Comparison of ENCODE assay signal across 15 cellular contexts in the genomic region with DNA sequence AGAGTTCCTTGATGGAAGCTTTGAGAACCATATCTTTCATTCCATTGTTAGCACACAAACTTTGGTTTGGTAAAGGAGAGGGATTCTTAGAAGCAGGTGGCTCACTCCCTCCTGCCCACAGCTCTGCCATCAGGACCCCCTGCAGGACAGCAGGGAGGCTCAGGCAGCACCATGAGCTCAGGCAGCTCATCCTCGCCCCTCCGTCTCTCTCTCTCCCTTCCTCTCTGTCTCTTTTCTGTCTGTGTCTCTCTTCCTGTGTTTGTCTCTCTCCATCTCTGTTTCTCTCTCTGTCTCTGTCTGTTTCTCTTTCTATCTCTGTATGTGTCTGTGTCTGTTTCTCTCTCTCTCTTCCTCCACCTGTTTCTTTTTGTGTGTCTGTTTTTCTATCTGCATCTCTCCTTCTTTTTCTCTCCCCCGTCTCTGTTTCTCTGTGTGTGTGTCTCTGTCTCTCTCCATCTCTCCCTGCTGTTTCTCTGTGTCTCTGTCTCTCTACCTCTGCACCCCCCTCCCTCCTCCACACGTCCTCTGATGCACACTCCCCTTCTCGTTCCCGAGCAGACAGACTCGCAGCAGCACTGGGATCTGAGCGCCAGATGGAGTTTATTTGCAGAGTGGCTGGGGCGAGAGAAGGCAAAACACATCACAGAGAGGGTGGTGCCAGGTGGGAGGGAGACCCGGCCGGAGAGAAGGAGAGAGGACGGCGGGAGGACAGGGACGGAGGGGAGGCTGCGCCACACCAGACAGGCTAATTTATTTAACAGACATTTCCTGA. TPM values are rescaled to one million over a fixed set of nuclear protein-coding genes. Genes with fewer than 3 reads are reported as not detected.
DNase-seq lines count a peak whose midpoint lies in the region; ATAC-seq, FAIRE-seq and TF ChIP-seq lines count a peak whose summit lies in the region.
"Had no signal": no experiment of that assay in that cellular context is flagged by ENCODE, and none has a peak within 500 bp of the region (broad histone marks: within the 10 kb centered on the region; RNA-seq: fewer than 3 reads in every experiment).

No MANE protein-coding gene starts in this region.

- peaks cover 0 to 31% of the 10 kb centered on the region in 2 experiments; a peak in 3 of 5 replicates for H3K4me1 ChIP-seq in K562 (replicated peaks in 1 of 2; ENCODE audit: control insufficient read depth in 2 of 2, insufficient read depth in 2 of 2, low read length in 2 of 2)

- no peaks in the 10 kb centered on the region for H4K20me1 ChIP-seq in K562 (replicated peaks; ENCODE audit: control insufficient read depth, insufficient read depth, low read length)

- H3K36me3 ChIP-seq in K562 (ENCODE audit: control insufficient read depth, insufficient read depth, low read length), result no peaks in the 10 kb centered on the region
- H3K36me3 ChIP-seq: tibial nerve had no signal

- no peak for TF ChIP-seq CTCF in K562 (IDR thresholded peaks at IDR 0.05 in 2 of 3, conservative IDR thresholded peaks at IDR 0.05 in 1 of 3; ENCODE audit: insufficient read depth in 2 of 3, low read depth in 1 of 3, low read length in 3 of 3)

- no peak for TF ChIP-seq POLR2A in K562 (conservative IDR thresholded peaks at IDR 0.05)

- no peak overlapping the region for H2AFZ ChIP-seq in K562 (ENCODE audit: low read depth, low read length)

- DNase-seq in NCI-H526 (lab: John Stamatoyannopoulos, UW) (peak; percentile 34 to 37), NCI-H526 treated with DMSO at 0.1 percent for 48 hours (lab: John Stamatoyannopoulos, UW) (no peak), NCI-H446 (lab: John Stamatoyannopoulos, UW) (peak; percentile 37 to 81), K562 (ENCODE audit: extremely low read depth in 1 of 4, low spot score in 3 of 4) (no peak), retina (peak; percentile 15), mucosa of gallbladder (ENCODE audit: low spot score) (no peak), MV-4-11 (lab: John Stamatoyannopoulos, UW) (no peak), NCI-H1048 (lab: John Stamatoyannopoulos, UW) (no peak)
- DNase-seq: ACHN; activated CD4-positive, alpha-beta T cell treated with anti-CD3 and anti-CD28 coated beads for 48 hours; activated gamma-delta T cell treated with Interleukin-2 at 50 U/mL for 16 hours; naive B cell; NCI-H1105 treated with DMSO at 0.1 percent for 48 hours had no signal

- H3K79me2 ChIP-seq in K562 (ENCODE audit: control insufficient read depth, insufficient read depth, low read length), result no peaks in the 10 kb centered on the region

- H3K27me3 ChIP-seq in K562 (ENCODE audit: control insufficient read depth in 2 of 2, insufficient read depth in 2 of 2, low read length in 2 of 2), result no peaks in the 10 kb centered on the region; a peak in 2 of 5 replicates

- no peak for TF ChIP-seq RAD21 in K562 (CRISPR knock-in tag; conservative IDR thresholded peaks at IDR 0.05 in 1 of 2, IDR thresholded peaks at IDR 0.05 in 1 of 2)

- no peaks in the 10 kb centered on the region for H3K9me1 ChIP-seq in K562 (ENCODE audit: control insufficient read depth, insufficient read depth, low read length)

- no peak overlapping the region for H3K27ac ChIP-seq in K562 (ENCODE audit: extremely low read depth, low read depth, low read length)
- H3K27ac ChIP-seq: tibial nerve had no signal

- no peak for TF ChIP-seq EP300 in K562 (IDR thresholded peaks at IDR 0.05; ENCODE audit: low read length)

- peaks cover 12% of the 10 kb centered on the region for H3K9me3 ChIP-seq in K562 (replicated peaks; ENCODE audit: control insufficient read depth, insufficient read depth, low read depth, low read length)
- H3K9me3 ChIP-seq: tibial nerve had no signal

- FAIRE-seq in K562 (lab: Jason Lieb, UNC), result no peak
- FAIRE-seq: islet of Langerhans had no signal

- 28% methylated on average over 8 of the region's 15 CpGs for WGBS in K562 (ENCODE audit: insufficient coverage, low coverage, missing lambda C conversion rate)

- no peak for ATAC-seq in K562

- no peak overlapping the region for H3K4me2 ChIP-seq in K562 (ENCODE audit: insufficient read depth, low read length)

- in situ Hi-C loops in K562 (cut with MboI), result no loop called here

- intact Hi-C loops in K562 (cut with micrococcal nuclease), result no loop called here

- BruUV-seq in K562 (replicated peaks; lab: Mats Ljungman, UMichigan), result no TSS peak

- CTCF ChIA-PET in K562 (lab: Yijun Ruan, JAX; ENCODE audit: low intra/inter-chr PET ratio), result no interaction called here

- no peak overlapping the region for H3K4me3 ChIP-seq in K562
- H3K4me3 ChIP-seq: tibial nerve had no signal

- POLR2A ChIA-PET in K562 (lab: Yijun Ruan, JAX), result no interaction called here

- H3K9ac ChIP-seq in K562 (ENCODE audit: insufficient read depth in 1 of 2, low read depth in 2 of 2, low read length in 2 of 2), result no peak overlapping the region

RNA-seq across cellular contexts. Expression of gene SBK2, which starts 8.7 kb away (rescaled TPM):
- not detected in 2 replicates for total RNA-seq in K562 (2011; cell fraction: chromatin; rRNA removed; ENCODE audit: low replicate concordance)
- total RNA-seq in K562 (2011; cell fraction: nucleolus; rRNA removed), result not detected in 2 replicates
- total RNA-seq in K562 (2011; cell fraction: nucleoplasm; rRNA removed), result not detected in 2 replicates
- total RNA-seq in K562 (2014; rRNA removed) (not detected in 2 replicates), K562 (2014; rRNA removed; fragmentation: Illumina TruSeq; extraction: Trizol) (not detected in 2 replicates), K562 (2015; rRNA removed; fragmentation: Illumina TruSeq; extraction: Trizol) (not detected in 2 replicates), K562 (2021) (not detected in 2 replicates), mucosa of gallbladder (not detected)
- polyA plus RNA-seq in K562 (2011; rRNA removed) (not detected in 2 replicates), K562 (2014; fragmentation: Illumina TruSeq; extraction: Trizol) (not detected in 2 replicates), K562 (2014; fragmentation: Nextera tagmentation; extraction: Ambion mirVana) (not detected), K562 (2014; rRNA removed) (not detected in 2 replicates)
- 0.09 TPM in 1 of 2 replicates, not detected in the other for polyA plus RNA-seq in K562 (2011; cell fraction: cytosol; rRNA removed)
- polyA plus RNA-seq in K562 (2011; cell fraction: nucleus; rRNA removed), result 0.17 TPM in 1 of 2 replicates, not detected in the other
- not detected in 2 replicates for polyA plus RNA-seq in K562 (2012)
- polyA minus RNA-seq in K562 (2011; rRNA and poly(A)+ RNA removed), result not detected in 2 replicates
- not detected in 2 replicates for polyA minus RNA-seq in K562 (2011; cell fraction: cytosol; rRNA and poly(A)+ RNA removed)
- not detected in 2 replicates for polyA minus RNA-seq in K562 (2011; cell fraction: nucleus; rRNA and poly(A)+ RNA removed)
- total RNA-seq: tibial nerve had no signal

RNA-seq across cellular contexts. Expression of gene SBK3, which starts 17.1 kb away (rescaled TPM):
- 1.1 TPM in 1 of 2 replicates, not detected in the other for total RNA-seq in K562 (2011; cell fraction: chromatin; rRNA removed; ENCODE audit: low replicate concordance)
- 0.50 TPM in 1 of 2 replicates, not detected in the other for total RNA-seq in K562 (2011; cell fraction: nucleolus; rRNA removed)
- 0.44 TPM in 1 of 2 replicates, not detected in the other for total RNA-seq in K562 (2011; cell fraction: nucleoplasm; rRNA removed)
- total RNA-seq in K562 (2014; rRNA removed), result not detected in 2 replicates
- not detected in 2 replicates for total RNA-seq in K562 (2014; rRNA removed; fragmentation: Illumina TruSeq; extraction: Trizol)
- not detected in 2 replicates for total RNA-seq in K562 (2015; rRNA removed; fragmentation: Illumina TruSeq; extraction: Trizol)
- 0.13 TPM in 1 of 2 replicates, not detected in the other for total RNA-seq in K562 (2021)
- polyA plus RNA-seq in K562 (2011; rRNA removed), result 0.20 and 0.43 TPM in 2 replicates
- polyA plus RNA-seq in K562 (2011; cell fraction: cytosol; rRNA removed), result 0.19 and 3.0 TPM in 2 replicates
- polyA plus RNA-seq in K562 (2011; cell fraction: nucleus; rRNA removed), result 2.0 TPM in 1 of 2 replicates, not detected in the other
- 0.23 and 0.43 TPM in 2 replicates for polyA plus RNA-seq in K562 (2012)
- 0.12 TPM in 1 of 2 replicates, not detected in the other for polyA plus RNA-seq in K562 (2014; fragmentation: Illumina TruSeq; extraction: Trizol)
- not detected for polyA plus RNA-seq in K562 (2014; fragmentation: Nextera tagmentation; extraction: Ambion mirVana)
- 0.11 TPM in 1 of 2 replicates, not detected in the other for polyA plus RNA-seq in K562 (2014; rRNA removed)
- 0.14 TPM in 1 of 2 replicates, not detected in the other for polyA minus RNA-seq in K562 (2011; rRNA and poly(A)+ RNA removed)
- 1.7 TPM in 1 of 2 replicates, not detected in the other for polyA minus RNA-seq in K562 (2011; cell fraction: cytosol; rRNA and poly(A)+ RNA removed)
- 1.2 TPM in 1 of 2 replicates, not detected in the other for polyA minus RNA-seq in K562 (2011; cell fraction: nucleus; rRNA and poly(A)+ RNA removed)
- 0.20 TPM for total RNA-seq in mucosa of gallbladder

RNA-seq across cellular contexts. Expression of gene SSC5D, which starts 40.0 kb away (rescaled TPM):
- 2.5 and 3.9 TPM in 2 replicates for total RNA-seq in K562 (2011; cell fraction: chromatin; rRNA removed; ENCODE audit: low replicate concordance)
- 2.4 and 3.2 TPM in 2 replicates for total RNA-seq in K562 (2011; cell fraction: nucleolus; rRNA removed)
- 1.5 and 4.6 TPM in 2 replicates for total RNA-seq in K562 (2011; cell fraction: nucleoplasm; rRNA removed)
- 0.14 and 0.20 TPM in 2 replicates for total RNA-seq in K562 (2014; rRNA removed)
- 0.03 and 0.04 TPM in 2 replicates for total RNA-seq in K562 (2014; rRNA removed; fragmentation: Illumina TruSeq; extraction: Trizol)
- 0.15 and 0.18 TPM in 2 replicates for total RNA-seq in K562 (2015; rRNA removed; fragmentation: Illumina TruSeq; extraction: Trizol)
- total RNA-seq in K562 (2021), result 0.67 and 0.71 TPM in 2 replicates
- polyA plus RNA-seq in K562 (2011; rRNA removed), result 0.07 and 0.12 TPM in 2 replicates
- 0.01 and 0.09 TPM in 2 replicates for polyA plus RNA-seq in K562 (2011; cell fraction: cytosol; rRNA removed)
- 0.63 and 1.4 TPM in 2 replicates for polyA plus RNA-seq in K562 (2011; cell fraction: nucleus; rRNA removed)
- polyA plus RNA-seq in K562 (2012), result 0.61 and 1.6 TPM in 2 replicates
- 0.19 TPM in 2 replicates for polyA plus RNA-seq in K562 (2014; fragmentation: Illumina TruSeq; extraction: Trizol)
- polyA plus RNA-seq in K562 (2014; fragmentation: Nextera tagmentation; extraction: Ambion mirVana), result not detected
- 0.08 and 0.09 TPM in 2 replicates for polyA plus RNA-seq in K562 (2014; rRNA removed)
- 0.09 and 0.14 TPM in 2 replicates for polyA minus RNA-seq in K562 (2011; rRNA and poly(A)+ RNA removed)
- 3.6 TPM in 1 of 2 replicates, not detected in the other for polyA minus RNA-seq in K562 (2011; cell fraction: cytosol; rRNA and poly(A)+ RNA removed)
- 0.94 and 1.00 TPM in 2 replicates for polyA minus RNA-seq in K562 (2011; cell fraction: nucleus; rRNA and poly(A)+ RNA removed)
- total RNA-seq in mucosa of gallbladder, result 49.7 TPM

RNA-seq across cellular contexts. Expression of gene NAT14, which starts 43.2 kb away (rescaled TPM):
- 27.4 and 88.5 TPM in 2 replicates for total RNA-seq in K562 (2011; cell fraction: chromatin; rRNA removed; ENCODE audit: low replicate concordance)
- 74.0 and 77.5 TPM in 2 replicates for total RNA-seq in K562 (2011; cell fraction: nucleolus; rRNA removed)
- 51.5 and 61.8 TPM in 2 replicates for total RNA-seq in K562 (2011; cell fraction: nucleoplasm; rRNA removed)
- 43.8 and 46.5 TPM in 2 replicates for total RNA-seq in K562 (2014; rRNA removed)
- total RNA-seq in K562 (2014; rRNA removed; fragmentation: Illumina TruSeq; extraction: Trizol), result 14.4 and 21.6 TPM in 2 replicates
- total RNA-seq in K562 (2015; rRNA removed; fragmentation: Illumina TruSeq; extraction: Trizol), result 25.3 and 25.7 TPM in 2 replicates
- 70.6 and 77.0 TPM in 2 replicates for total RNA-seq in K562 (2021)
- 30.3 and 44.3 TPM in 2 replicates for polyA plus RNA-seq in K562 (2011; rRNA removed)
- 45.6 and 55.9 TPM in 2 replicates for polyA plus RNA-seq in K562 (2011; cell fraction: cytosol; rRNA removed)
- 148 and 191 TPM in 2 replicates for polyA plus RNA-seq in K562 (2011; cell fraction: nucleus; rRNA removed)
- 56.6 and 78.2 TPM in 2 replicates for polyA plus RNA-seq in K562 (2012)
- 26.7 and 33.2 TPM in 2 replicates for polyA plus RNA-seq in K562 (2014; fragmentation: Illumina TruSeq; extraction: Trizol)
- 1 to 10 TPM; 2.4 to 4.6 TPM for polyA plus RNA-seq in K562 (2014; fragmentation: Nextera tagmentation; extraction: Ambion mirVana)
- 61.7 and 62.8 TPM in 2 replicates for polyA plus RNA-seq in K562 (2014; rRNA removed)
- 4.2 and 4.8 TPM in 2 replicates for polyA minus RNA-seq in K562 (2011; rRNA and poly(A)+ RNA removed)
- polyA minus RNA-seq in K562 (2011; cell fraction: cytosol; rRNA and poly(A)+ RNA removed), result 11.3 and 12.9 TPM in 2 replicates
- 12.3 and 16.9 TPM in 2 replicates for polyA minus RNA-seq in K562 (2011; cell fraction: nucleus; rRNA and poly(A)+ RNA removed)
- 23.1 TPM for total RNA-seq in mucosa of gallbladder

RNA-seq across cellular contexts. Expression of gene ZNF628, which starts 51.8 kb away (rescaled TPM):
- 2.3 and 4.5 TPM in 2 replicates for total RNA-seq in K562 (2011; cell fraction: chromatin; rRNA removed; ENCODE audit: low replicate concordance)
- 5.5 and 6.2 TPM in 2 replicates for total RNA-seq in K562 (2011; cell fraction: nucleolus; rRNA removed)
- total RNA-seq in K562 (2011; cell fraction: nucleoplasm; rRNA removed), result 2.3 and 2.4 TPM in 2 replicates
- total RNA-seq in K562 (2014; rRNA removed), result 3.7 and 5.7 TPM in 2 replicates
- not detected in 2 replicates for total RNA-seq in K562 (2014; rRNA removed; fragmentation: Illumina TruSeq; extraction: Trizol)
- 0.76 and 1.5 TPM in 2 replicates for total RNA-seq in K562 (2015; rRNA removed; fragmentation: Illumina TruSeq; extraction: Trizol)
- total RNA-seq in K562 (2021), result 12.9 and 13.6 TPM in 2 replicates
- polyA plus RNA-seq in K562 (2011; rRNA removed), result 0.18 and 0.37 TPM in 2 replicates
- 0.28 and 1.3 TPM in 2 replicates for polyA plus RNA-seq in K562 (2011; cell fraction: cytosol; rRNA removed)
- 1.6 and 3.0 TPM in 2 replicates for polyA plus RNA-seq in K562 (2011; cell fraction: nucleus; rRNA removed)
- polyA plus RNA-seq in K562 (2012), result 6.5 and 9.2 TPM in 2 replicates
- polyA plus RNA-seq in K562 (2014; fragmentation: Illumina TruSeq; extraction: Trizol), result 0.13 and 1.1 TPM in 2 replicates
- polyA plus RNA-seq in K562 (2014; fragmentation: Nextera tagmentation; extraction: Ambion mirVana), result not detected
- 3.7 and 6.4 TPM in 2 replicates for polyA plus RNA-seq in K562 (2014; rRNA removed)
- 0.18 and 0.21 TPM in 2 replicates for polyA minus RNA-seq in K562 (2011; rRNA and poly(A)+ RNA removed)
- 3.8 and 5.5 TPM in 2 replicates for polyA minus RNA-seq in K562 (2011; cell fraction: cytosol; rRNA and poly(A)+ RNA removed)
- polyA minus RNA-seq in K562 (2011; cell fraction: nucleus; rRNA and poly(A)+ RNA removed), result 1.9 and 2.0 TPM in 2 replicates
- 10.7 TPM for total RNA-seq in mucosa of gallbladder

Comparison
In these comparisons a context has a peak if more than half of its experiments do, and no peak if none do; other contexts are left out.
1. DNase-seq: peak in NCI-H526 (2 of 2), NCI-H446 (2 of 2) and retina (single experiment); none in NCI-H526 treated with DMSO at 0.1 percent for 48 hours (single experiment), K562 (0 of 4), mucosa of gallbladder (single experiment), MV-4-11 (single experiment) and NCI-H1048 (single experiment).